ENCODE assay signal across 1 cellular context in genomic region chr5:172902497-172903472, GRCh38.
A peak's percentile ranks its signal among the peaks of the same experiment; 100 is the strongest.
TF ChIP-seq lines count a peak whose summit lies in the region.

No MANE protein-coding gene starts in this region.

TF ChIP-seq in K562, 482 proteins besides CTCF, POLR2A, EP300 and RAD21 (continued from another document and continues in another):
- TF ChIP-seq KDM4B (IDR thresholded peaks at IDR 0.05; ENCODE audit: borderline replicate concordance in 2 of 2, low read depth in 1 of 2) (no peak), LEF1 (IDR thresholded peaks at IDR 0.05) (no peak), HMG20B (CRISPR knock-in tag; IDR thresholded peaks at IDR 0.05) (no peak), CTBP1 (IDR thresholded peaks at IDR 0.05; ENCODE audit: borderline replicate concordance) (no peak), HIVEP1 (CRISPR knock-in tag; IDR thresholded peaks at IDR 0.05) (no peak), ZNF740 (CRISPR knock-in tag; IDR thresholded peaks at IDR 0.05) (peak; percentile 95), ZNF740 (tag; IDR thresholded peaks at IDR 0.05) (peak in 1 of 2 experiments; percentile 89; a peak in 2 of 4 replicates), ZFP1 (CRISPR knock-in tag; IDR thresholded peaks at IDR 0.05) (no peak), IFI16 (CRISPR knock-in tag; IDR thresholded peaks at IDR 0.05) (no peak), THAP12 (CRISPR knock-in tag; IDR thresholded peaks at IDR 0.05) (no peak), CXXC5 (CRISPR knock-in tag; IDR thresholded peaks at IDR 0.05) (peak; percentile 11; the same call in 1 of the 2 replicates), SREBF2 (CRISPR knock-in tag; IDR thresholded peaks at IDR 0.05) (no peak), KLF1 (tag; IDR thresholded peaks at IDR 0.05) (no peak), DLX4 (CRISPR knock-in tag; IDR thresholded peaks at IDR 0.05) (no peak), TEAD4 (IDR thresholded peaks at IDR 0.05; ENCODE audit: low read length) (peak; percentile 75), TEAD4 (CRISPR knock-in tag; IDR thresholded peaks at IDR 0.05; ENCODE audit: borderline replicate concordance) (no peak), POLR2AphosphoS2 (IDR thresholded peaks at IDR 0.05; ENCODE audit: low read length) (no peak), DPF2 (IDR thresholded peaks at IDR 0.05) (peak; percentile 24; the same call in 1 of the 2 replicates), ASH1L (IDR thresholded peaks at IDR 0.05; ENCODE audit: borderline replicate concordance, low read depth, partially characterized antibody) (no peak), KLF16 (IDR thresholded peaks at IDR 0.05) (peak; percentile 73; the same call in 1 of the 2 replicates), TGIF2 (CRISPR knock-in tag; IDR thresholded peaks at IDR 0.05) (no peak), KLF6 (CRISPR knock-in tag; IDR thresholded peaks at IDR 0.05; ENCODE audit: borderline replicate concordance) (no peak), TARDBP (IDR thresholded peaks at IDR 0.05) (no peak), NBN (IDR thresholded peaks at IDR 0.05; ENCODE audit: low read depth) (no peak), ZEB2 (IDR thresholded peaks at IDR 0.05) (no peak), ZNF561 (CRISPR knock-in tag; conservative IDR thresholded peaks at IDR 0.05) (no peak), MCM5 (IDR thresholded peaks at IDR 0.05; ENCODE audit: low read depth) (no peak), E2F1 (CRISPR knock-in tag; IDR thresholded peaks at IDR 0.05) (no peak), ARID2 (IDR thresholded peaks at IDR 0.05) (0 out of 2 replicates have a peak, but pooled peaks have one; percentile 15), CSDE1 (IDR thresholded peaks at IDR 0.05) (no peak), HBP1 (CRISPR knock-in tag; IDR thresholded peaks at IDR 0.05) (no peak), ETV6 (IDR thresholded peaks at IDR 0.05; ENCODE audit: borderline replicate concordance in 1 of 2, low read depth in 2 of 2, low read length in 1 of 2) (no peak), ETV6 (CRISPR knock-in tag; IDR thresholded peaks at IDR 0.05; ENCODE audit: borderline replicate concordance) (no peak), ZNF699 (CRISPR knock-in tag; IDR thresholded peaks at IDR 0.05; ENCODE audit: insufficient replicate concordance) (no peak), ZBTB7A (IDR thresholded peaks at IDR 0.05; ENCODE audit: borderline replicate concordance, control insufficient read depth, low read depth, low read length) (peak; percentile 67; the same call in 1 of the 2 replicates), TAF7 (tag; IDR thresholded peaks at IDR 0.05) (no peak), SAFB (IDR thresholded peaks at IDR 0.05; ENCODE audit: borderline replicate concordance, low read depth, low read length) (peak; percentile 37; the same call in 1 of the 2 replicates), CREBBP (IDR thresholded peaks at IDR 0.05; ENCODE audit: low read depth, low read length) (no peak), EWSR1 (IDR thresholded peaks at IDR 0.05; ENCODE audit: borderline replicate concordance, low read depth, partially characterized antibody) (no peak), NFXL1 (CRISPR knock-in tag; IDR thresholded peaks at IDR 0.05) (no peak), RBM14 (IDR thresholded peaks at IDR 0.05; ENCODE audit: borderline replicate concordance, insufficient read depth, low read depth, low read length) (no peak), SP1 (CRISPR knock-in tag; IDR thresholded peaks at IDR 0.05) (no peak; the same call in 1 of the 2 replicates), FOSL1 (tag; conservative IDR thresholded peaks at IDR 0.05) (0 out of 2 replicates have a peak, but pooled peaks have one; percentile 3), POLR3G (IDR thresholded peaks at IDR 0.05; ENCODE audit: extremely low read depth, insufficient read length, insufficient replicate concordance) (no peak), SMC3 (conservative IDR thresholded peaks at IDR 0.05; ENCODE audit: insufficient read depth, low read depth, low read length) (peak; percentile 90), KDM1A (IDR thresholded peaks at IDR 0.05) (0 out of 4 replicates have a peak, but pooled peaks of 1 of the 2 experiments have one; percentile 16), ARNT (IDR thresholded peaks at IDR 0.05) (no peak), NR4A1 (CRISPR knock-in tag; IDR thresholded peaks at IDR 0.05) (no peak), NR4A1 (tag; IDR thresholded peaks at IDR 0.05) (no peak), ARHGAP35 (IDR thresholded peaks at IDR 0.05; ENCODE audit: partially characterized antibody) (no peak), ZFP30 (CRISPR knock-in tag; IDR thresholded peaks at IDR 0.05; ENCODE audit: borderline replicate concordance) (no peak), STAG1 (CRISPR knock-in tag; IDR thresholded peaks at IDR 0.05; ENCODE audit: borderline replicate concordance) (peak; percentile 67; the same call in 1 of the 2 replicates), ZNF263 (CRISPR knock-in tag; IDR thresholded peaks at IDR 0.05; ENCODE audit: borderline replicate concordance) (peak; percentile 32; the same call in 1 of the 2 replicates), TEAD1 (CRISPR knock-in tag; IDR thresholded peaks at IDR 0.05) (peak in 1 of 2 experiments; percentile 89; a peak in 2 of 4 replicates), ZKSCAN8 (CRISPR knock-in tag; IDR thresholded peaks at IDR 0.05) (no peak), EGR1 (conservative IDR thresholded peaks at IDR 0.05) (peak; percentile 98), ZNF707 (CRISPR knock-in tag; conservative IDR thresholded peaks at IDR 0.05) (no peak), SMARCE1 (IDR thresholded peaks at IDR 0.05) (no peak), GTF2A2 (tag; IDR thresholded peaks at IDR 0.05) (no peak)
- TF ChIP-seq, protein P1, sequence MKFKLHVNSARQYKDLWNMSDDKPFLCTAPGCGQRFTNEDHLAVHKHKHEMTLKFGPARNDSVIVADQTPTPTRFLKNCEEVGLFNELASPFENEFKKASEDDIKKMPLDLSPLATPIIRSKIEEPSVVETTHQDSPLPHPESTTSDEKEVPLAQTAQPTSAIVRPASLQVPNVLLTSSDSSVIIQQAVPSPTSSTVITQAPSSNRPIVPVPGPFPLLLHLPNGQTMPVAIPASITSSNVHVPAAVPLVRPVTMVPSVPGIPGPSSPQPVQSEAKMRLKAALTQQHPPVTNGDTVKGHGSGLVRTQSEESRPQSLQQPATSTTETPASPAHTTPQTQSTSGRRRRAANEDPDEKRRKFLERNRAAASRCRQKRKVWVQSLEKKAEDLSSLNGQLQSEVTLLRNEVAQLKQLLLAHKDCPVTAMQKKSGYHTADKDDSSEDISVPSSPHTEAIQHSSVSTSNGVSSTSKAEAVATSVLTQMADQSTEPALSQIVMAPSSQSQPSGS (CRISPR knock-in tag; IDR thresholded peaks at IDR 0.05), result no peak
- TF ChIP-seq, protein P2, sequence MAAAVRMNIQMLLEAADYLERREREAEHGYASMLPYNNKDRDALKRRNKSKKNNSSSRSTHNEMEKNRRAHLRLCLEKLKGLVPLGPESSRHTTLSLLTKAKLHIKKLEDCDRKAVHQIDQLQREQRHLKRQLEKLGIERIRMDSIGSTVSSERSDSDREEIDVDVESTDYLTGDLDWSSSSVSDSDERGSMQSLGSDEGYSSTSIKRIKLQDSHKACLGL (CRISPR knock-in tag; IDR thresholded peaks at IDR 0.05; ENCODE audit: borderline replicate concordance, poor library complexity, severe bottlenecking), result no peak
- TF ChIP-seq, protein P3, sequence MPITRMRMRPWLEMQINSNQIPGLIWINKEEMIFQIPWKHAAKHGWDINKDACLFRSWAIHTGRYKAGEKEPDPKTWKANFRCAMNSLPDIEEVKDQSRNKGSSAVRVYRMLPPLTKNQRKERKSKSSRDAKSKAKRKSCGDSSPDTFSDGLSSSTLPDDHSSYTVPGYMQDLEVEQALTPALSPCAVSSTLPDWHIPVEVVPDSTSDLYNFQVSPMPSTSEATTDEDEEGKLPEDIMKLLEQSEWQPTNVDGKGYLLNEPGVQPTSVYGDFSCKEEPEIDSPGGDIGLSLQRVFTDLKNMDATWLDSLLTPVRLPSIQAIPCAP (CRISPR knock-in tag; IDR thresholded peaks at IDR 0.05; ENCODE audit: borderline replicate concordance), result no peak
- TF ChIP-seq, protein P4, sequence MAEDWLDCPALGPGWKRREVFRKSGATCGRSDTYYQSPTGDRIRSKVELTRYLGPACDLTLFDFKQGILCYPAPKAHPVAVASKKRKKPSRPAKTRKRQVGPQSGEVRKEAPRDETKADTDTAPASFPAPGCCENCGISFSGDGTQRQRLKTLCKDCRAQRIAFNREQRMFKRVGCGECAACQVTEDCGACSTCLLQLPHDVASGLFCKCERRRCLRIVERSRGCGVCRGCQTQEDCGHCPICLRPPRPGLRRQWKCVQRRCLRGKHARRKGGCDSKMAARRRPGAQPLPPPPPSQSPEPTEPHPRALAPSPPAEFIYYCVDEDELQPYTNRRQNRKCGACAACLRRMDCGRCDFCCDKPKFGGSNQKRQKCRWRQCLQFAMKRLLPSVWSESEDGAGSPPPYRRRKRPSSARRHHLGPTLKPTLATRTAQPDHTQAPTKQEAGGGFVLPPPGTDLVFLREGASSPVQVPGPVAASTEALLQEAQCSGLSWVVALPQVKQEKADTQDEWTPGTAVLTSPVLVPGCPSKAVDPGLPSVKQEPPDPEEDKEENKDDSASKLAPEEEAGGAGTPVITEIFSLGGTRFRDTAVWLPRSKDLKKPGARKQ (CRISPR knock-in tag; IDR thresholded peaks at IDR 0.05), result no peak
- TF ChIP-seq, protein P5, sequence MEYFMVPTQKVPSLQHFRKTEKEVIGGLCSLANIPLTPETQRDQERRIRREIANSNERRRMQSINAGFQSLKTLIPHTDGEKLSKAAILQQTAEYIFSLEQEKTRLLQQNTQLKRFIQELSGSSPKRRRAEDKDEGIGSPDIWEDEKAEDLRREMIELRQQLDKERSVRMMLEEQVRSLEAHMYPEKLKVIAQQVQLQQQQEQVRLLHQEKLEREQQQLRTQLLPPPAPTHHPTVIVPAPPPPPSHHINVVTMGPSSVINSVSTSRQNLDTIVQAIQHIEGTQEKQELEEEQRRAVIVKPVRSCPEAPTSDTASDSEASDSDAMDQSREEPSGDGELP (CRISPR knock-in tag; IDR thresholded peaks at IDR 0.05; ENCODE audit: borderline replicate concordance), result no peak; the same call in 1 of the 2 replicates
- TF ChIP-seq, protein P6, sequence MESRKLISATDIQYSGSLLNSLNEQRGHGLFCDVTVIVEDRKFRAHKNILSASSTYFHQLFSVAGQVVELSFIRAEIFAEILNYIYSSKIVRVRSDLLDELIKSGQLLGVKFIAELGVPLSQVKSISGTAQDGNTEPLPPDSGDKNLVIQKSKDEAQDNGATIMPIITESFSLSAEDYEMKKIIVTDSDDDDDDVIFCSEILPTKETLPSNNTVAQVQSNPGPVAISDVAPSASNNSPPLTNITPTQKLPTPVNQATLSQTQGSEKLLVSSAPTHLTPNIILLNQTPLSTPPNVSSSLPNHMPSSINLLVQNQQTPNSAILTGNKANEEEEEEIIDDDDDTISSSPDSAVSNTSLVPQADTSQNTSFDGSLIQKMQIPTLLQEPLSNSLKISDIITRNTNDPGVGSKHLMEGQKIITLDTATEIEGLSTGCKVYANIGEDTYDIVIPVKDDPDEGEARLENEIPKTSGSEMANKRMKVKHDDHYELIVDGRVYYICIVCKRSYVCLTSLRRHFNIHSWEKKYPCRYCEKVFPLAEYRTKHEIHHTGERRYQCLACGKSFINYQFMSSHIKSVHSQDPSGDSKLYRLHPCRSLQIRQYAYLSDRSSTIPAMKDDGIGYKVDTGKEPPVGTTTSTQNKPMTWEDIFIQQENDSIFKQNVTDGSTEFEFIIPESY (CRISPR knock-in tag; IDR thresholded peaks at IDR 0.05), result no peak
